ENCODE assay signal across 8 cellular contexts in the genomic region with DNA sequence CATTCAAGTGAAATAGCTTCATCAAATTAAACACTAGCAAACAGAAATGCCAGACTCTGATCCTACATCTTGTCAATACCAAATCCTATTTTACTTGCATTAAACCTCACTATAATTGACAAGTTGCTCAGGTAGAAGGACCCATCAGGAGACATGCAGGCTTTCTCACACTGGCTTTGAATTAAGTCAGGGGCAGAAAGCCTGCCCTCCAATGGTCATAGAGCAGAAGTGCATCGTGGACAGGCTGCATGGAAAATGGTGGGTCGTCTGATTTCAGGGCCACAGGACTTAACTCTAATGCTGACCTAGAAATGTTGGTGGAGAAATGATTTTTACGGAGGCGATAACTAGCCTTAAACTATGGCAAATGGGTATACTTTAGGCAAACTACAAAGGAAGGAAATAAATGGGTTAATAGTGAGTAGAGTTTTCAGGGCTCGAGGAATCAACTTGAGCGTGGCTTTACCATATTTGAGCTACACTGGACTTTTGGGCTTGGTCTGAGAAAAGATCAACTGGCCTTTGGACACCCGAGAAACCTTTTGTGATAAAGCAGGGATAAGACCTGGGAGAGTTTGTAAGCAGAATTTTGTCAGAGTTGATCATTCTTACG.
DNase-seq lines count a peak whose midpoint lies in the region; ATAC-seq and TF ChIP-seq lines count a peak whose summit lies in the region.

No MANE protein-coding gene starts in this region.

- DNase-seq in NCI-H2171 treated with DMSO at 0.1 percent for 48 hours (lab: John Stamatoyannopoulos, UW): peak; percentile 0
- DNase-seq in NCI-H2171 (lab: John Stamatoyannopoulos, UW): no peak
- DNase-seq in astrocyte of the cerebellum (ENCODE audit: low read depth): no peak
- no peak for DNase-seq in osteocyte (ENCODE audit: extremely low spot score, unreplicated experiment)
- DNase-seq in CD8-positive, alpha-beta T cell: no peak
- DNase-seq in NCI-H510A (lab: John Stamatoyannopoulos, UW): no peak

- peak; percentile 82 for ATAC-seq in HG03103 (IDR thresholded peaks at IDR 0.05; ENCODE audit: low read depth, unreplicated experiment)
- no peak for ATAC-seq in CD8-positive, alpha-beta T cell
- no peak for ATAC-seq in activated T-helper 17 cell treated with anti-CD3 and anti-CD28 coated beads, Interleukin-2, amount 50 U/mL, for 72 hours (replicated peaks)

- H3K27me3 ChIP-seq in CD8-positive, alpha-beta T cell (ENCODE audit: insufficient read depth, low read length): no peaks in the 10 kb centered on the region

- peak; percentile 58 for TF ChIP-seq CTCF in astrocyte of the cerebellum (IDR thresholded peaks at IDR 0.05; ENCODE audit: low read depth, low read length, missing control alignments)
- TF ChIP-seq CTCF in osteocyte (IDR thresholded peaks at IDR 0.05): peak; percentile 26
- no peak for TF ChIP-seq CTCF in CD8-positive, alpha-beta T cell (IDR thresholded peaks at IDR 0.05)

- no peaks in the 10 kb centered on the region for H3K4me1 Mint-ChIP-seq in osteocyte (ENCODE audit: unreplicated experiment)
- H3K4me1 Mint-ChIP-seq in CD8-positive, alpha-beta T cell (ENCODE audit: low read depth): no peaks in the 10 kb centered on the region
- no peaks in the 10 kb centered on the region for H3K4me1 Mint-ChIP-seq in activated T-helper 17 cell treated with anti-CD3 and anti-CD28 coated beads, Interleukin-2, amount 50 U/mL, for 72 hours

- no peaks in the 10 kb centered on the region for H3K36me3 ChIP-seq in CD8-positive, alpha-beta T cell (ENCODE audit: insufficient read depth, low read length)

- H3K9me3 Mint-ChIP-seq in osteocyte (ENCODE audit: unreplicated experiment): peaks cover 14% of the 10 kb centered on the region
- H3K9me3 Mint-ChIP-seq in CD8-positive, alpha-beta T cell: peaks cover 2% of the 10 kb centered on the region
- peaks cover 9% of the 10 kb centered on the region for H3K9me3 Mint-ChIP-seq in activated T-helper 17 cell treated with anti-CD3 and anti-CD28 coated beads, Interleukin-2, amount 50 U/mL, for 72 hours

- no peaks in the 10 kb centered on the region for H3K4me1 ChIP-seq in CD8-positive, alpha-beta T cell (ENCODE audit: insufficient read depth, low read length)

- H3K4me3 Mint-ChIP-seq in osteocyte (ENCODE audit: unreplicated experiment): no peak overlapping the region
- no peak overlapping the region for H3K4me3 Mint-ChIP-seq in CD8-positive, alpha-beta T cell
- H3K4me3 Mint-ChIP-seq in activated T-helper 17 cell treated with anti-CD3 and anti-CD28 coated beads, Interleukin-2, amount 50 U/mL, for 72 hours: no peak overlapping the region

- H3K27me3 Mint-ChIP-seq in osteocyte (ENCODE audit: unreplicated experiment): no peaks in the 10 kb centered on the region
- no peaks in the 10 kb centered on the region for H3K27me3 Mint-ChIP-seq in CD8-positive, alpha-beta T cell (ENCODE audit: low read depth)
- no peaks in the 10 kb centered on the region for H3K27me3 Mint-ChIP-seq in activated T-helper 17 cell treated with anti-CD3 and anti-CD28 coated beads, Interleukin-2, amount 50 U/mL, for 72 hours

- no peak overlapping the region for H3K4me3 ChIP-seq in astrocyte of the cerebellum (ENCODE audit: low read depth, low read length)
- no peak overlapping the region for H3K4me3 ChIP-seq in CD8-positive, alpha-beta T cell (ENCODE audit: low read depth, low read length)

- in situ Hi-C loops in astrocyte of the cerebellum (cut with HindIII; ENCODE audit: low sequenced_read_pairs): no loop called here

- H3K27ac Mint-ChIP-seq in osteocyte (ENCODE audit: unreplicated experiment): no peak overlapping the region
- H3K27ac Mint-ChIP-seq in CD8-positive, alpha-beta T cell: no peak overlapping the region
- H3K27ac Mint-ChIP-seq in activated T-helper 17 cell treated with anti-CD3 and anti-CD28 coated beads, Interleukin-2, amount 50 U/mL, for 72 hours: no peak overlapping the region

- intact Hi-C loops in CD8-positive, alpha-beta T cell (cut with DNase I, micrococcal nuclease): no loop called here

- H3K9me3 ChIP-seq in CD8-positive, alpha-beta T cell (ENCODE audit: low read length): no peaks in the 10 kb centered on the region

- CTCF ChIA-PET in CD8-positive, alpha-beta T cell (lab: Charles Lee): no interaction called here

- POLR2A ChIA-PET in CD8-positive, alpha-beta T cell (lab: Charles Lee): no interaction called here

- no peak overlapping the region for H3K27ac ChIP-seq in CD8-positive, alpha-beta T cell (ENCODE audit: low read depth, low read length)

- H3K36me3 Mint-ChIP-seq in osteocyte (ENCODE audit: unreplicated experiment): no peaks in the 10 kb centered on the region
- no peaks in the 10 kb centered on the region for H3K36me3 Mint-ChIP-seq in CD8-positive, alpha-beta T cell
- H3K36me3 Mint-ChIP-seq in activated T-helper 17 cell treated with anti-CD3 and anti-CD28 coated beads, Interleukin-2, amount 50 U/mL, for 72 hours (ENCODE audit: low read depth): no peaks in the 10 kb centered on the region
